Comparison of ENCODE assay signal across 1 cellular context in the genomic region with DNA sequence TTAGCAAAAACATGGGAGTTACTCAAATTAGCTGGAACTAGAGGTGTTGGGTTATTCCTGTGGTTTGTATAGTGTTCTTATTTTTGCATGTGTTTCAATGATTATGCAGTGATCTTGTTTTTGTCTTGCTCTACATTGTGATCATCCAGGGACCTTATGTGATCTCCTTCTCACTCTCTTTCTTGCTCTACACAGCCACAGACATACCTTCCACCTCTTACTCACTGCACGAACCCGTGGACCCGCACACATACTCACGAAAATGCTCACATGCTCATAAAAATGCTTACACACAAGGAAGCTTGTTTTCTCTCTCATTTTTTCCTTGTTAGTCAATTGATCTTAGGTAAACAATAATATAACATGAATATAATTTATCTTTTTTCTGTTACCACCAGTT.
TF ChIP-seq lines count a peak whose summit lies in the region.

No MANE protein-coding gene starts in this region.

TF ChIP-seq in IMR-90, 13 proteins besides CTCF, POLR2A, EP300 and RAD21:
- TF ChIP-seq NFE2L2 (IDR thresholded peaks at IDR 0.05; ENCODE audit: low read depth, low read length) (no peak), SMC3 (IDR thresholded peaks at IDR 0.05; ENCODE audit: low read depth, low read length) (no peak), RFX5 (IDR thresholded peaks at IDR 0.05; ENCODE audit: low read depth, low read length) (no peak), RCOR1 (IDR thresholded peaks at IDR 0.05; ENCODE audit: insufficient replicate concordance, low read length) (no peak), FOS (IDR thresholded peaks at IDR 0.05; ENCODE audit: low read depth, low read length) (no peak), MAZ (IDR thresholded peaks at IDR 0.05; ENCODE audit: borderline replicate concordance, low read depth, low read length) (no peak), MAFK (IDR thresholded peaks at IDR 0.05; ENCODE audit: low read depth, low read length) (no peak), MXI1 (IDR thresholded peaks at IDR 0.05; ENCODE audit: borderline replicate concordance, low read depth, low read length) (no peak), BHLHE40 (IDR thresholded peaks at IDR 0.05; ENCODE audit: low read depth, low read length) (no peak)
- TF ChIP-seq, protein P1, sequence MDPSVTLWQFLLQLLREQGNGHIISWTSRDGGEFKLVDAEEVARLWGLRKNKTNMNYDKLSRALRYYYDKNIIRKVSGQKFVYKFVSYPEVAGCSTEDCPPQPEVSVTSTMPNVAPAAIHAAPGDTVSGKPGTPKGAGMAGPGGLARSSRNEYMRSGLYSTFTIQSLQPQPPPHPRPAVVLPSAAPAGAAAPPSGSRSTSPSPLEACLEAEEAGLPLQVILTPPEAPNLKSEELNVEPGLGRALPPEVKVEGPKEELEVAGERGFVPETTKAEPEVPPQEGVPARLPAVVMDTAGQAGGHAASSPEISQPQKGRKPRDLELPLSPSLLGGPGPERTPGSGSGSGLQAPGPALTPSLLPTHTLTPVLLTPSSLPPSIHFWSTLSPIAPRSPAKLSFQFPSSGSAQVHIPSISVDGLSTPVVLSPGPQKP (IDR thresholded peaks at IDR 0.05; ENCODE audit: borderline replicate concordance, low read depth, low read length): no peak
- TF ChIP-seq, protein P2, sequence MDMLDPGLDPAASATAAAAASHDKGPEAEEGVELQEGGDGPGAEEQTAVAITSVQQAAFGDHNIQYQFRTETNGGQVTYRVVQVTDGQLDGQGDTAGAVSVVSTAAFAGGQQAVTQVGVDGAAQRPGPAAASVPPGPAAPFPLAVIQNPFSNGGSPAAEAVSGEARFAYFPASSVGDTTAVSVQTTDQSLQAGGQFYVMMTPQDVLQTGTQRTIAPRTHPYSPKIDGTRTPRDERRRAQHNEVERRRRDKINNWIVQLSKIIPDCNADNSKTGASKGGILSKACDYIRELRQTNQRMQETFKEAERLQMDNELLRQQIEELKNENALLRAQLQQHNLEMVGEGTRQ (IDR thresholded peaks at IDR 0.05; ENCODE audit: low read depth, low read length): no peak
